Comparison of ENCODE assay signal across 12 cellular contexts in genomic region chr3:47910777-47911440, GRCh38.
DNase-seq lines count a peak whose midpoint lies in the region; ATAC-seq and TF ChIP-seq lines count a peak whose summit lies in the region.
"Had no signal": no experiment of that assay in that cellular context is flagged by ENCODE, and none has a peak within 500 bp of the region (broad histone marks: within the 10 kb centered on the region; RNA-seq: fewer than 3 reads in every experiment).

No MANE protein-coding gene starts in this region.

- DNase-seq in activated T-cell treated with anti-CD3 and anti-CD28 coated beads, Interleukin-2, amount 50 U/mL, for 72 hours, result no peak
- DNase-seq in activated T-cell treated with anti-CD3 and anti-CD28 coated beads, Interleukin-2, amount 50 U/mL, for 48 hours, result no peak
- DNase-seq in T-helper 17 cell, result no peak
- peak; percentile 28 for DNase-seq in fibroblast of the conjunctiva (ENCODE audit: low read depth)
- peak; percentile 75 for DNase-seq in smooth muscle cell of the brain vasculature (ENCODE audit: low read depth, low spot score)
- no peak for DNase-seq in sigmoid colon
- no peak for DNase-seq in naive thymus-derived CD4-positive, alpha-beta T cell
- DNase-seq: activated naive CD4-positive, alpha-beta T cell treated with anti-CD3 and anti-CD28 coated beads for 36 hours had no signal

- ATAC-seq in activated T-cell treated with anti-CD3 and anti-CD28 coated beads, Interleukin-2, amount 50 U/mL, for 72 hours (replicated peaks in 1 of 2), result peak in 1 of 2 donors; percentile 32
- no peak for ATAC-seq in T-helper 17 cell
- no peak for ATAC-seq in HG03565 (IDR thresholded peaks at IDR 0.05; ENCODE audit: unreplicated experiment)
- ATAC-seq in naive thymus-derived CD4-positive, alpha-beta T cell, result no peak

- TF ChIP-seq POLR2A in sigmoid colon (IDR thresholded peaks at IDR 0.05), result no peak

- H3K36me3 ChIP-seq in sigmoid colon, result peaks cover 16 to 93% (median 25%) of the 10 kb centered on the region in 4 donors
- peaks cover 0 to 17% (median 0%) of the 10 kb centered on the region in 3 experiments for H3K36me3 ChIP-seq in naive thymus-derived CD4-positive, alpha-beta T cell (ENCODE audit: control insufficient read depth in 2 of 3, insufficient read depth in 3 of 3, low read length in 3 of 3)

- peak overlapping the region; percentile 18 for H3K27ac Mint-ChIP-seq in activated T-cell treated with anti-CD3 and anti-CD28 coated beads, Interleukin-2, amount 50 U/mL, for 72 hours
- H3K27ac Mint-ChIP-seq in T-helper 17 cell, result peak overlapping the region; percentile 66
- H3K27ac Mint-ChIP-seq in naive thymus-derived CD4-positive, alpha-beta T cell, result peak overlapping the region in 1 of 9 donors; percentile 34
- H3K27ac Mint-ChIP-seq: activated naive CD4-positive, alpha-beta T cell treated with anti-CD3 and anti-CD28 coated beads for 36 hours had no signal

- H3K27me3 Mint-ChIP-seq in activated T-cell treated with anti-CD3 and anti-CD28 coated beads, Interleukin-2, amount 50 U/mL, for 72 hours (ENCODE audit: low read depth), result no peaks in the 10 kb centered on the region
- no peaks in the 10 kb centered on the region for H3K27me3 Mint-ChIP-seq in T-helper 17 cell
- no peaks in the 10 kb centered on the region for H3K27me3 Mint-ChIP-seq in naive thymus-derived CD4-positive, alpha-beta T cell

- POLR2A ChIA-PET in naive thymus-derived CD4-positive, alpha-beta T cell (lab: Charles Lee), result no interaction called here

- H3K4me3 Mint-ChIP-seq in activated T-cell treated with anti-CD3 and anti-CD28 coated beads, Interleukin-2, amount 50 U/mL, for 72 hours, result no peak overlapping the region
- H3K4me3 Mint-ChIP-seq in T-helper 17 cell, result no peak overlapping the region
- no peak overlapping the region for H3K4me3 Mint-ChIP-seq in naive thymus-derived CD4-positive, alpha-beta T cell
- H3K4me3 Mint-ChIP-seq: activated naive CD4-positive, alpha-beta T cell treated with anti-CD3 and anti-CD28 coated beads for 36 hours had no signal

- no peaks in the 10 kb centered on the region for H3K4me1 ChIP-seq in sigmoid colon
- H3K4me1 ChIP-seq in naive thymus-derived CD4-positive, alpha-beta T cell (ENCODE audit: control insufficient read depth in 2 of 2, insufficient read depth in 2 of 2, low read length in 2 of 2), result no peaks in the 10 kb centered on the region
- H3K4me1 ChIP-seq: SJCRH30 had no signal

- H3K4me1 Mint-ChIP-seq in activated T-cell treated with anti-CD3 and anti-CD28 coated beads, Interleukin-2, amount 50 U/mL, for 72 hours (ENCODE audit: low read depth), result peaks cover 12% of the 10 kb centered on the region
- H3K4me1 Mint-ChIP-seq in T-helper 17 cell, result peaks cover 7% of the 10 kb centered on the region
- H3K4me1 Mint-ChIP-seq in naive thymus-derived CD4-positive, alpha-beta T cell, result peaks cover 0 to 4% (median 0%) of the 10 kb centered on the region in 7 donors

- H3K27ac ChIP-seq in sigmoid colon, result no peak overlapping the region
- H3K27ac ChIP-seq in naive thymus-derived CD4-positive, alpha-beta T cell (ENCODE audit: low read depth, low read length), result no peak overlapping the region
- H3K27ac ChIP-seq: C4-2B, SJCRH30 had no signal

- WGBS in sigmoid colon, 2 donors, result 91 to 93% methylated on average over 4 of the region's 4 CpGs

- H3K4me3 ChIP-seq in sigmoid colon, result no peak overlapping the region
- no peak overlapping the region for H3K4me3 ChIP-seq in naive thymus-derived CD4-positive, alpha-beta T cell (ENCODE audit: low read length)
- H3K4me3 ChIP-seq: lung, SJCRH30 had no signal

- intact Hi-C loops in sigmoid colon (cut with DNase I), result no loop called here
- intact Hi-C loops in naive thymus-derived CD4-positive, alpha-beta T cell (cut with micrococcal nuclease), result no loop called here

- H3K36me3 Mint-ChIP-seq in activated T-cell treated with anti-CD3 and anti-CD28 coated beads, Interleukin-2, amount 50 U/mL, for 72 hours (ENCODE audit: insufficient read depth in 2 of 2), result peaks cover 6 to 20% of the 10 kb centered on the region in 2 donors
- peaks cover 21% of the 10 kb centered on the region for H3K36me3 Mint-ChIP-seq in T-helper 17 cell (ENCODE audit: low read depth)
- peaks cover 13 to 64% (median 44%) of the 10 kb centered on the region in 5 donors for H3K36me3 Mint-ChIP-seq in naive thymus-derived CD4-positive, alpha-beta T cell

- no peaks in the 10 kb centered on the region for H3K9me3 Mint-ChIP-seq in activated T-cell treated with anti-CD3 and anti-CD28 coated beads, Interleukin-2, amount 50 U/mL, for 72 hours
- no peaks in the 10 kb centered on the region for H3K9me3 Mint-ChIP-seq in naive thymus-derived CD4-positive, alpha-beta T cell
- H3K9me3 Mint-ChIP-seq: activated naive CD4-positive, alpha-beta T cell treated with anti-CD3 and anti-CD28 coated beads for 36 hours had no signal

- CTCF ChIA-PET in naive thymus-derived CD4-positive, alpha-beta T cell (lab: Charles Lee), result no interaction called here

- H3K27me3 ChIP-seq in sigmoid colon, result no peaks in the 10 kb centered on the region
- H3K27me3 ChIP-seq in naive thymus-derived CD4-positive, alpha-beta T cell (ENCODE audit: control insufficient read depth in 2 of 2, insufficient read depth in 2 of 2, low read length in 2 of 2), result no peaks in the 10 kb centered on the region
- H3K27me3 ChIP-seq: SJCRH30 had no signal

- TF ChIP-seq CTCF in sigmoid colon (IDR thresholded peaks at IDR 0.05), result no peak

- H3K9me3 ChIP-seq in T-helper 17 cell (ENCODE audit: control insufficient read depth, low read length, poor library complexity, severe bottlenecking) (no peaks in the 10 kb centered on the region), sigmoid colon (no peaks in the 10 kb centered on the region)
- no peaks in the 10 kb centered on the region for H3K9me3 ChIP-seq in naive thymus-derived CD4-positive, alpha-beta T cell (ENCODE audit: control insufficient read depth in 2 of 3, low read length in 3 of 3)
- H3K9me3 ChIP-seq: SJCRH30 had no signal

- no peak for TF ChIP-seq EP300 in sigmoid colon (IDR thresholded peaks at IDR 0.05)

Comparison
In these comparisons a context has a peak if more than half of its experiments do, and no peak if none do; other contexts are left out.
1. DNase-seq: peak in fibroblast of the conjunctiva (single experiment) and smooth muscle cell of the brain vasculature (single experiment); none in activated T-cell treated with anti-CD3 and anti-CD28 coated beads, Interleukin-2, amount 50 U/mL, for 72 hours (0 of 2), activated T-cell treated with anti-CD3 and anti-CD28 coated beads, Interleukin-2, amount 50 U/mL, for 48 hours (0 of 2), T-helper 17 cell (0 of 3), sigmoid colon (single experiment) and naive thymus-derived CD4-positive, alpha-beta T cell (0 of 9).